10 cellular contexts compared by ENCODE assay signal in genomic region chr9:33836261-33836660, GRCh38. TPM values are rescaled to one million over a fixed set of nuclear protein-coding genes. Genes with fewer than 3 reads are reported as not detected.
A peak's percentile ranks its signal among the peaks of the same experiment; 100 is the strongest.
DNase-seq lines count a peak whose midpoint lies in the region; ATAC-seq and TF ChIP-seq lines count a peak whose summit lies in the region.
"Not testable (repeated sequence)": the region's sequence is repeated elsewhere in the genome, so short reads cannot be mapped to it uniquely, and the experiment has no call there.
"Had no signal": no experiment of that assay in that cellular context is flagged by ENCODE, and none has a peak within 500 bp of the region (broad histone marks: within the 10 kb centered on the region; RNA-seq: fewer than 3 reads in every experiment).

No MANE protein-coding gene starts in this region.

- H3K27ac ChIP-seq in CD8-positive, alpha-beta T cell (ENCODE audit: low read depth, low read length); ovary: not testable (repeated sequence)
- H3K27ac ChIP-seq in RWPE1 (peak overlapping the region; percentile 85), thoracic aorta (peak overlapping the region; percentile 48 to 64)

- not testable (repeated sequence) for H3K4me3 ChIP-seq in CD8-positive, alpha-beta T cell (ENCODE audit: low read depth, low read length); epithelial cell of esophagus (ENCODE audit: low read length); ovary; thoracic aorta

- not testable (repeated sequence) for H3K9me3 ChIP-seq in CD8-positive, alpha-beta T cell (ENCODE audit: low read length); ovary; thoracic aorta

- peak; percentile 89 for TF ChIP-seq EP300 in ovary (IDR thresholded peaks at IDR 0.05)

- not testable (repeated sequence) for H3K27me3 Mint-ChIP-seq in CD8-positive, alpha-beta T cell (ENCODE audit: low read depth); activated naive CD4-positive, alpha-beta T cell treated with anti-CD3 and anti-CD28 coated beads for 36 hours (ENCODE audit: low read depth)

- H3K27ac Mint-ChIP-seq in CD8-positive, alpha-beta T cell = peak overlapping the region; percentile 45
- peak overlapping the region; percentile 36 for H3K27ac Mint-ChIP-seq in activated naive CD4-positive, alpha-beta T cell treated with anti-CD3 and anti-CD28 coated beads for 36 hours

- CTCF ChIA-PET in CD8-positive, alpha-beta T cell (lab: Charles Lee) = interaction anchor here (0.7 to 2.5 kb wide), 2 partner anchors 22 to 58 kb away, joined by 3 to 11 read pairs; no protein-coding TSS in a partner anchor
- CTCF ChIA-PET in RWPE1 (lab: Yijun Ruan, JAX) = interaction anchor here (1.0 kb wide), 1 partner anchor 16 kb away, joined by 7 read pairs; no protein-coding TSS in a partner anchor
- CTCF ChIA-PET in activated naive CD4-positive, alpha-beta T cell treated with anti-CD3 and anti-CD28 coated beads for 36 hours (lab: Charles Lee) = interaction anchor here (0.9 to 4.4 kb wide), 4 partner anchors 15 to 22 kb away, joined by 3 to 18 read pairs (median 4); no protein-coding TSS in a partner anchor

- ATAC-seq in CD8-positive, alpha-beta T cell = not testable (repeated sequence)
- peak; percentile 95 for ATAC-seq in thoracic aorta (ENCODE audit: insufficient number of reproducible peaks, low FRiP score, low read depth)

- not testable (repeated sequence) for H3K4me1 ChIP-seq in CD8-positive, alpha-beta T cell (ENCODE audit: insufficient read depth, low read length); ovary (ENCODE audit: insufficient read depth)
- peaks cover 11 to 39% of the 10 kb centered on the region in 2 donors for H3K4me1 ChIP-seq in thoracic aorta (ENCODE audit: control insufficient read depth in 1 of 2, low read depth in 2 of 2)

- H3K36me3 Mint-ChIP-seq in CD8-positive, alpha-beta T cell; activated naive CD4-positive, alpha-beta T cell treated with anti-CD3 and anti-CD28 coated beads for 36 hours (ENCODE audit: low read depth): not testable (repeated sequence)

- DNase-seq in CD8-positive, alpha-beta T cell; ovary: not testable (repeated sequence)
- DNase-seq in HS-5 (ENCODE audit: low read depth) = peak; percentile 93
- peak; percentile 48 for DNase-seq in RWPE1 (ENCODE audit: low spot score)
- peak; percentile 56 for DNase-seq in activated naive CD4-positive, alpha-beta T cell treated with anti-CD3 and anti-CD28 coated beads for 36 hours
- peak; percentile 91 for DNase-seq in epithelial cell of esophagus (ENCODE audit: low read depth)
- peak; percentile 21 for DNase-seq in hepatic stellate cell (ENCODE audit: low spot score)
- peak; percentile 17 for DNase-seq in thoracic aorta (ENCODE audit: low spot score)

- TF ChIP-seq POLR2A in ovary (IDR thresholded peaks at IDR 0.05) = not testable (repeated sequence)

- not testable (repeated sequence) for H3K27me3 ChIP-seq in CD8-positive, alpha-beta T cell (ENCODE audit: insufficient read depth, low read length); ovary; thoracic aorta (replicated peaks; ENCODE audit: insufficient read depth)

- H3K36me3 ChIP-seq in CD8-positive, alpha-beta T cell (ENCODE audit: insufficient read depth, low read length); ovary; thoracic aorta: not testable (repeated sequence)

- not testable (repeated sequence) for TF ChIP-seq CTCF in CD8-positive, alpha-beta T cell (IDR thresholded peaks at IDR 0.05); RWPE1 (conservative IDR thresholded peaks at IDR 0.05; ENCODE audit: low read depth); epithelial cell of esophagus (IDR thresholded peaks at IDR 0.05; ENCODE audit: insufficient read depth, low read depth, low read length, missing control alignments); ovary (IDR thresholded peaks at IDR 0.05); thoracic aorta (IDR thresholded peaks at IDR 0.05)

- WGBS in ovary, 3 donors = 69 to 76% (median 74%) methylated on average over 2 of the region's 2 CpGs

- POLR2A ChIA-PET in CD8-positive, alpha-beta T cell (lab: Charles Lee) = interaction anchor here (1.9 kb wide), 1 partner anchor 13 kb away, joined by 6 read pairs; no protein-coding TSS in a partner anchor
- POLR2A ChIA-PET in RWPE1 (lab: Yijun Ruan, JAX; ENCODE audit: low non-redundant PET) = not testable (repeated sequence)

- intact Hi-C loops in CD8-positive, alpha-beta T cell (cut with DNase I, micrococcal nuclease); ovary (cut with DNase I): not testable (repeated sequence)
- intact Hi-C loops in activated naive CD4-positive, alpha-beta T cell treated with anti-CD3 and anti-CD28 coated beads for 36 hours (cut with micrococcal nuclease) = loop anchor here (1.0 kb wide), 3 partner anchors 17 to 350 kb away; no protein-coding TSS in a partner anchor

- peaks cover 56% of the 10 kb centered on the region for H3K4me1 Mint-ChIP-seq in CD8-positive, alpha-beta T cell (ENCODE audit: low read depth)
- H3K4me1 Mint-ChIP-seq in activated naive CD4-positive, alpha-beta T cell treated with anti-CD3 and anti-CD28 coated beads for 36 hours (ENCODE audit: low read depth) = peaks cover 46% of the 10 kb centered on the region

- H3K4me3 Mint-ChIP-seq in CD8-positive, alpha-beta T cell; activated naive CD4-positive, alpha-beta T cell treated with anti-CD3 and anti-CD28 coated beads for 36 hours: not testable (repeated sequence)

- H3K9me3 Mint-ChIP-seq in CD8-positive, alpha-beta T cell; activated naive CD4-positive, alpha-beta T cell treated with anti-CD3 and anti-CD28 coated beads for 36 hours: not testable (repeated sequence)

RNA-seq across cellular contexts. Expression of gene UBE2R2, which starts 19.3 kb away (rescaled TPM):
- total RNA-seq in CD8-positive, alpha-beta T cell = 10 to 100 TPM; 20.0 to 20.1 TPM
- total RNA-seq in activated naive CD4-positive, alpha-beta T cell treated with anti-CD3 and anti-CD28 coated beads for 36 hours = 10 to 100 TPM; 44.2 to 46.9 TPM
- total RNA-seq in ovary = 10 to 100 TPM; 19.6 to 50.1 (median 43.3) TPM
- 10 to 100 TPM; 33.6 to 76.0 TPM for polyA plus RNA-seq in ovary
- 10 to 100 TPM; 21.3 to 32.5 TPM for total RNA-seq in thoracic aorta

RNA-seq across cellular contexts. Expression of gene PRSS3, which starts 40.9 kb away (rescaled TPM):
- not detected for total RNA-seq in CD8-positive, alpha-beta T cell
- total RNA-seq in activated naive CD4-positive, alpha-beta T cell treated with anti-CD3 and anti-CD28 coated beads for 36 hours = not detected
- total RNA-seq in ovary (1 to 10 TPM in 2 of 7 donors, not detected in 5; 1.4 to 2.0 TPM), thoracic aorta (1 to 10 TPM in 1 of 2 donors, not detected in 1; 1.1 TPM)
- polyA plus RNA-seq in ovary = not detected
- total RNA-seq: CD4-positive, alpha-beta T cell had no signal
- polyA plus RNA-seq: IgD-negative memory B cell had no signal
